29 cellular contexts compared by ENCODE assay signal in the genomic region with DNA sequence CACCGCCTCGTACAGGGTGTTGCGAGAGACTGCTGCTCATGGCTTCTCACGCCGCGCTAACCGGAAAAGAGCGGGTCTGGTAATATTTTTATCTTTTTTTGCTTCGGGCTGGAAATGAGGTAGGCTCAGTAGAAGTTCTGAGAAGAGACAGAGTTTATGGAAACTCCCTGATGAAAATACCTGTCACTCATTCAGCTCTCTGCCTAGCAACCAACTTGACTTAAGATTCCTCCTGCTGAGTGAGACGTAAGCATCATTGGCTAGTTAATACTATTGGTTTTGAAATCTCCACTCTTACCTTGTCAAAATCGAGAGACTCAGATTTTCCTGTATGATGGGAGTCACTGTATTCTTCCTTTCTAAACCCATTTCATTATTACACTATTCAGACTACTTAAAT.
"Had no signal": no experiment of that assay in that cellular context is flagged by ENCODE, and none has a peak within 500 bp of the region (broad histone marks: within the 10 kb centered on the region; RNA-seq: fewer than 3 reads in every experiment).

No MANE protein-coding gene starts in this region.

- H3K4me3 ChIP-seq: neural progenitor cell, ovary, psoas muscle, right lobe of liver, sigmoid colon, stomach, thoracic aorta, thyroid gland, tibial nerve, upper lobe of left lung, vagina had no signal

- ATAC-seq: natural killer cell; right cardiac atrium; stimulated activated effector memory CD8-positive, alpha-beta T cell treated with anti-CD3 and anti-CD28 coated beads, Interleukin-12 subunit alpha, Interleukin-12 subunit beta, amount 100 ng/mL, for 72 hours; stimulated activated naive B cell treated with anti-CD40 and anti-IgM and Interleukin-4, amounts not matched to agents 10 μg/mL and 1 μg/mL and 100 μg/mL, for 72 hours had no signal

- H3K27me3 Mint-ChIP-seq: progenitor cell of endocrine pancreas; stimulated activated naive B cell treated with anti-CD40 and anti-IgM and Interleukin-4, amounts not matched to agents 10 μg/mL and 1 μg/mL and 100 μg/mL, for 72 hours; stimulated activated naive CD8-positive, alpha-beta T cell treated with anti-CD3 and anti-CD28 coated beads, Interleukin-15, Interleukin-2, amounts not matched to agents 100 ng/mL and 50 ng/mL, for 24 hours had no signal

- H3K4me3 Mint-ChIP-seq: natural killer cell; nephron; neural progenitor cell; stimulated activated effector memory CD8-positive, alpha-beta T cell treated with anti-CD3 and anti-CD28 coated beads, Interleukin-12 subunit alpha, Interleukin-12 subunit beta, amount 100 ng/mL, for 72 hours; stimulated activated naive B cell treated with anti-CD40 and anti-IgM and Interleukin-4, amounts not matched to agents 10 μg/mL and 1 μg/mL and 100 μg/mL, for 72 hours; stimulated activated naive CD8-positive, alpha-beta T cell treated with anti-CD3 and anti-CD28 coated beads, Interleukin-15, Interleukin-2, amounts not matched to agents 100 ng/mL and 50 ng/mL, for 24 hours had no signal

- H3K9me3 ChIP-seq: ovary, psoas muscle, right lobe of liver, sigmoid colon, stomach, thoracic aorta, thyroid gland, tibial nerve, upper lobe of left lung, vagina had no signal

- H3K9me3 Mint-ChIP-seq: nephron; stimulated activated effector memory CD8-positive, alpha-beta T cell treated with anti-CD3 and anti-CD28 coated beads, Interleukin-12 subunit alpha, Interleukin-12 subunit beta, amount 100 ng/mL, for 72 hours; stimulated activated naive B cell treated with anti-CD40 and anti-IgM and Interleukin-4, amounts not matched to agents 10 μg/mL and 1 μg/mL and 100 μg/mL, for 72 hours; stimulated activated naive CD8-positive, alpha-beta T cell treated with anti-CD3 and anti-CD28 coated beads, Interleukin-15, Interleukin-2, amounts not matched to agents 100 ng/mL and 50 ng/mL, for 24 hours had no signal

- H3K27ac Mint-ChIP-seq: natural killer cell; nephron; neural progenitor cell; progenitor cell of endocrine pancreas; stimulated activated effector memory CD8-positive, alpha-beta T cell treated with anti-CD3 and anti-CD28 coated beads, Interleukin-12 subunit alpha, Interleukin-12 subunit beta, amount 100 ng/mL, for 72 hours; stimulated activated naive B cell treated with anti-CD40 and anti-IgM and Interleukin-4, amounts not matched to agents 10 μg/mL and 1 μg/mL and 100 μg/mL, for 72 hours; stimulated activated naive CD8-positive, alpha-beta T cell treated with anti-CD3 and anti-CD28 coated beads, Interleukin-15, Interleukin-2, amounts not matched to agents 100 ng/mL and 50 ng/mL, for 24 hours had no signal

- H3K9ac ChIP-seq: neural progenitor cell, parathyroid adenoma had no signal

- H2AFZ ChIP-seq: neural progenitor cell, parathyroid adenoma had no signal

- H3K27ac ChIP-seq: neural progenitor cell, ovary, parathyroid adenoma, psoas muscle, right lobe of liver, sigmoid colon, stomach, thoracic aorta, thyroid gland, tibial nerve, upper lobe of left lung, vagina had no signal

- H3K4me2 ChIP-seq: neural progenitor cell had no signal

- H3K27me3 ChIP-seq: neural progenitor cell, ovary, right lobe of liver, sigmoid colon, stomach, thyroid gland, tibial nerve, upper lobe of left lung, vagina had no signal

- FAIRE-seq: small intestine, urothelium cell line had no signal

- H3K36me3 Mint-ChIP-seq: natural killer cell; neural progenitor cell; stimulated activated effector memory CD8-positive, alpha-beta T cell treated with anti-CD3 and anti-CD28 coated beads, Interleukin-12 subunit alpha, Interleukin-12 subunit beta, amount 100 ng/mL, for 72 hours; stimulated activated naive B cell treated with anti-CD40 and anti-IgM and Interleukin-4, amounts not matched to agents 10 μg/mL and 1 μg/mL and 100 μg/mL, for 72 hours had no signal

- H3K4me1 Mint-ChIP-seq: natural killer cell; stimulated activated effector memory CD8-positive, alpha-beta T cell treated with anti-CD3 and anti-CD28 coated beads, Interleukin-12 subunit alpha, Interleukin-12 subunit beta, amount 100 ng/mL, for 72 hours; stimulated activated naive B cell treated with anti-CD40 and anti-IgM and Interleukin-4, amounts not matched to agents 10 μg/mL and 1 μg/mL and 100 μg/mL, for 72 hours had no signal

- H3K4me1 ChIP-seq: upper lobe of left lung, vagina had no signal

- DNase-seq: natural killer cell; occipital lobe; ovary; posterior cingulate gyrus; psoas muscle; right cardiac atrium; right lobe of liver; sigmoid colon; small intestine; stimulated activated CD4-positive, alpha-beta T cell treated with anti-CD3 and anti-CD28 coated beads, Interleukin-15, amount 100 ng/mL, for 24 hours; stimulated activated CD4-positive, alpha-beta T cell treated with anti-CD3 and anti-CD28 coated beads, Interleukin-2, amount 100 ng/mL, for 24 hours; stimulated activated CD4-positive, alpha-beta T cell treated with anti-CD3 and anti-CD28 coated beads, Interleukin-2, amount 100 ng/mL, for 48 hours; stimulated activated CD4-positive, alpha-beta T cell treated with anti-CD3 and anti-CD28 coated beads, Interleukin-4, amount 100 ng/mL, for 24 hours; stimulated activated naive B cell treated with anti-CD40 and anti-IgM and Interleukin-4, amounts not matched to agents 10 μg/mL and 1 μg/mL and 100 μg/mL, for 72 hours; stimulated activated naive CD4-positive, alpha-beta T cell treated with Interleukin-2 at 50 U/mL for 16 hours; stomach; thyroid gland; trophoblast cell had no signal

- H3K36me3 ChIP-seq: ovary, right lobe of liver, sigmoid colon, stomach, thoracic aorta, thyroid gland, tibial nerve, upper lobe of left lung, vagina had no signal
